In genomic region chr14:35202195-35202594, GRCh38 we compare ENCODE assay signal across 24 cellular contexts.
DNase-seq lines count a peak whose midpoint lies in the region; ATAC-seq and TF ChIP-seq lines count a peak whose summit lies in the region.
"Had no signal": no experiment of that assay in that cellular context is flagged by ENCODE, and none has a peak within 500 bp of the region (broad histone marks: within the 10 kb centered on the region; RNA-seq: fewer than 3 reads in every experiment).

No MANE protein-coding gene starts in this region.

- H3K4me3 Mint-ChIP-seq in chondrocyte (ENCODE audit: unreplicated experiment): no peak overlapping the region
- H3K4me3 Mint-ChIP-seq: HFFc6 had no signal

- no peak for TF ChIP-seq POLR2A in NB4 (IDR thresholded peaks at IDR 0.05; ENCODE audit: extremely low read depth, insufficient read length)

- H3K4me3 ChIP-seq in NB4 (ENCODE audit: low read depth, low read length): no peak overlapping the region
- H3K4me3 ChIP-seq: lower lobe of right lung, SJSA1 had no signal

- H3K27ac Mint-ChIP-seq in chondrocyte (ENCODE audit: unreplicated experiment): peak overlapping the region; percentile 63
- H3K27ac Mint-ChIP-seq: HFFc6 had no signal

- peaks cover 5% of the 10 kb centered on the region for H3K4me1 Mint-ChIP-seq in chondrocyte (ENCODE audit: low read depth)

- no peaks in the 10 kb centered on the region for H3K9me3 Mint-ChIP-seq in chondrocyte (ENCODE audit: low read depth)
- H3K9me3 Mint-ChIP-seq: HFFc6 had no signal

- peaks cover 2% of the 10 kb centered on the region for H3K36me3 Mint-ChIP-seq in chondrocyte (ENCODE audit: low read depth)

- no peaks in the 10 kb centered on the region for H3K27me3 Mint-ChIP-seq in chondrocyte (ENCODE audit: low read depth)

- no peak for TF ChIP-seq CTCF in NB4 (IDR thresholded peaks at IDR 0.05; ENCODE audit: low read depth, low read length)
- no peak for TF ChIP-seq CTCF in chondrocyte (IDR thresholded peaks at IDR 0.05)
- TF ChIP-seq CTCF in omental fat pad (IDR thresholded peaks at IDR 0.05): no peak

- ATAC-seq in omental fat pad (ENCODE audit: low FRiP score) (no peak), GM18861 (IDR thresholded peaks at IDR 0.05; ENCODE audit: unreplicated experiment) (no peak), GM18907 (IDR thresholded peaks at IDR 0.05; ENCODE audit: unreplicated experiment) (no peak)
- ATAC-seq: foreskin keratinocyte, lower lobe of right lung, Panc1 had no signal

- DNase-seq in NOMO-1 treated with DMSO at 0.1 percent for 48 hours (lab: John Stamatoyannopoulos, UW; ENCODE audit: unreplicated experiment): peak; percentile 49
- DNase-seq in NOMO-1 treated with dmso at 0.1 percent for 144 hours (lab: John Stamatoyannopoulos, UW; ENCODE audit: unreplicated experiment): no peak
- DNase-seq in CD1c-positive myeloid dendritic cell (ENCODE audit: extremely low spot score): peak; percentile 36
- DNase-seq in NB4 (ENCODE audit: low read depth): peak; percentile 14
- no peak for DNase-seq in chondrocyte (ENCODE audit: low spot score)
- no peak for DNase-seq in omental fat pad (ENCODE audit: low spot score)
- DNase-seq: 8988T; activated effector memory CD4-positive, alpha-beta T cell treated with anti-CD3 and anti-CD28 coated beads, Interleukin-2, amount 50 U/mL, for 16 hours; aorta; BE2C; erythroblast; foreskin keratinocyte; HFFc6; lower lobe of right lung; MM.1S; NCI-H1694 treated with DMSO at 0.1 percent for 48 hours; NCI-H82; nucleus accumbens; retina; stimulated activated CD4-positive, alpha-beta T cell treated with anti-CD3 and anti-CD28 coated beads, Interleukin-4, amount 100 ng/mL, for 4 hours had no signal

Comparison
In these comparisons a context has a peak if more than half of its experiments do, and no peak if none do; other contexts are left out.
1. DNase-seq: peak in NOMO-1 treated with DMSO at 0.1 percent for 48 hours (single experiment), CD1c-positive myeloid dendritic cell (single experiment) and NB4 (single experiment); none in NOMO-1 treated with dmso at 0.1 percent for 144 hours (single experiment), chondrocyte (single experiment) and omental fat pad (single experiment).